ENCODE assay signal across 25 cellular contexts in the genomic region with DNA sequence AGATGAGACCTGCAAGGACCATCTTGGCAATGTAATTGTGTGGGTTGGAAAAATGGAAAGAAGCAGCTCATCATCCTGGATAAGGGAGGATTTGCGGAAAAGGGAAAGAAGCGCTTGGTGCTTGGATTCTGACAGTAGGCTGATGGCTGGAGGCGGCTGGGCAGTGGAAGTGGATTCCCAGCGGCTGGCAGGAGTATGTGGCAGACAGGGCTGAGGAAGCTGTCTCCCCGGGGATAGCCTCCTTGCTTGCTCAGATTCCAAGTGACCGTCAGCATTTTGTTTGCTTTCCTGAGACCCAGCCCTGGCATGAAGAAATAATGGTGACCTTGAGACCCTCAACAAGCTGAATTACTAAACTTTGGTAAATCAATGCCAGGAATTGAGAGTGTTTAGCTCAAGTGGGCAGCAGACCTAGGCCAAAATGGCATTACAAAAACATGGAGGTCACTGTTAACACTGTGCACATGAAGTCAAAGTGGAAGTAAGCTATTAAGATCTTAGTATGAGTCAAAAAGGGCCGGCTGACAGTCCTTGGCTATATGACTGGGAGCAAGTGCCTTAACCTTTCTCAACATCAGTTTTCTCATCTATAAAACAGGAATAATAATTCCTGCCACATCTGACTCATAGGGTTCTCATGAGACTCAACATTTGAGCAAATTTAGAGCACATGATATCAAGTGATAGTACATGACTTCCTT. TPM values are rescaled to one million over a fixed set of nuclear protein-coding genes. Genes with fewer than 3 reads are reported as not detected.
DNase-seq lines count a peak whose midpoint lies in the region; ATAC-seq, FAIRE-seq and TF ChIP-seq lines count a peak whose summit lies in the region.
"Had no signal": no experiment of that assay in that cellular context is flagged by ENCODE, and none has a peak within 500 bp of the region (broad histone marks: within the 10 kb centered on the region; RNA-seq: fewer than 3 reads in every experiment).

No MANE protein-coding gene starts in this region.

- H3K36me3 Mint-ChIP-seq in activated CD4-positive, alpha-beta T cell treated with anti-CD3 and anti-CD28 coated beads for 36 hours (ENCODE audit: low read depth): no peaks in the 10 kb centered on the region
- no peaks in the 10 kb centered on the region for H3K36me3 Mint-ChIP-seq in activated CD4-positive, alpha-beta T cell treated with anti-CD3 and anti-CD28 coated beads, Interleukin-2, amount 10 ng/mL, durations not matched to agents 24 days and 14 days (ENCODE audit: low read depth)
- H3K36me3 Mint-ChIP-seq in endodermal cell (ENCODE audit: low read depth): no peaks in the 10 kb centered on the region
- no peaks in the 10 kb centered on the region for H3K36me3 Mint-ChIP-seq in stimulated activated effector memory CD8-positive, alpha-beta T cell treated with anti-CD3 and anti-CD28 coated beads, Interleukin-12 subunit alpha, Interleukin-12 subunit beta, amount 100 ng/mL, for 72 hours
- H3K36me3 Mint-ChIP-seq: CD8-positive, alpha-beta memory T cell had no signal

- H3K4me3 Mint-ChIP-seq in activated CD4-positive, alpha-beta T cell treated with anti-CD3 and anti-CD28 coated beads for 36 hours: no peak overlapping the region
- no peak overlapping the region for H3K4me3 Mint-ChIP-seq in activated CD4-positive, alpha-beta T cell treated with anti-CD3 and anti-CD28 coated beads, Interleukin-2, amount 10 ng/mL, durations not matched to agents 24 days and 14 days
- H3K4me3 Mint-ChIP-seq in endodermal cell: no peak overlapping the region
- H3K4me3 Mint-ChIP-seq in stimulated activated effector memory CD8-positive, alpha-beta T cell treated with anti-CD3 and anti-CD28 coated beads, Interleukin-12 subunit alpha, Interleukin-12 subunit beta, amount 100 ng/mL, for 72 hours: no peak overlapping the region
- H3K4me3 Mint-ChIP-seq: activated T-cell treated with anti-CD3 and anti-CD28 coated beads, Interleukin-2, amount 50 U/mL, for 24 hours; CD8-positive, alpha-beta memory T cell had no signal

- peaks cover 19% of the 10 kb centered on the region for H3K9me3 ChIP-seq in endodermal cell (ENCODE audit: control insufficient read depth, low read length)
- H3K9me3 ChIP-seq: body of pancreas, left ventricle myocardium inferior had no signal

- no peaks in the 10 kb centered on the region for H3K27me3 ChIP-seq in endodermal cell (ENCODE audit: control insufficient read depth, insufficient read depth, low read length, poor library complexity, severe bottlenecking)
- H3K27me3 ChIP-seq: body of pancreas had no signal

- intact Hi-C loops in activated CD4-positive, alpha-beta T cell treated with anti-CD3 and anti-CD28 coated beads for 36 hours (cut with DNase I, micrococcal nuclease): no loop called here
- intact Hi-C loops in activated CD4-positive, alpha-beta T cell treated with anti-CD3 and anti-CD28 coated beads, Interleukin-2, amount 10 ng/mL, durations not matched to agents 24 days and 14 days (cut with micrococcal nuclease): no loop called here

- peak; percentile 42 for ATAC-seq in activated CD4-positive, alpha-beta T cell treated with anti-CD3 and anti-CD28 coated beads for 36 hours
- peak; percentile 75 for ATAC-seq in HG02870 (IDR thresholded peaks at IDR 0.05; ENCODE audit: unreplicated experiment)
- ATAC-seq in stimulated activated effector memory CD8-positive, alpha-beta T cell treated with anti-CD3 and anti-CD28 coated beads, Interleukin-12 subunit alpha, Interleukin-12 subunit beta, amount 100 ng/mL, for 72 hours: peak; percentile 66
- ATAC-seq: body of pancreas, foreskin keratinocyte had no signal

- TF ChIP-seq POLR2A in GM12892 (IDR thresholded peaks at IDR 0.05; ENCODE audit: low read depth, low read length): no peak

- CTCF ChIA-PET in activated CD4-positive, alpha-beta T cell treated with anti-CD3 and anti-CD28 coated beads for 36 hours (lab: Charles Lee): interaction anchor here (0.7 to 1.6 kb wide), 2 partner anchors 13 to 38 kb away, joined by 3 to 4 read pairs; no protein-coding TSS in a partner anchor

- H3K27ac Mint-ChIP-seq in activated CD4-positive, alpha-beta T cell treated with anti-CD3 and anti-CD28 coated beads for 36 hours: no peak overlapping the region
- H3K27ac Mint-ChIP-seq in activated CD4-positive, alpha-beta T cell treated with anti-CD3 and anti-CD28 coated beads, Interleukin-2, amount 10 ng/mL, durations not matched to agents 24 days and 14 days: no peak overlapping the region
- H3K27ac Mint-ChIP-seq in endodermal cell: peak overlapping the region; percentile 81
- H3K27ac Mint-ChIP-seq in stimulated activated effector memory CD8-positive, alpha-beta T cell treated with anti-CD3 and anti-CD28 coated beads, Interleukin-12 subunit alpha, Interleukin-12 subunit beta, amount 100 ng/mL, for 72 hours: no peak overlapping the region
- H3K27ac Mint-ChIP-seq: activated T-cell treated with anti-CD3 and anti-CD28 coated beads, Interleukin-2, amount 50 U/mL, for 24 hours had no signal

- no peak overlapping the region for H3K27ac ChIP-seq in endodermal cell (ENCODE audit: low read depth, low read length)
- H3K27ac ChIP-seq: body of pancreas, epithelial cell of prostate, foreskin keratinocyte, KMS-11, left ventricle myocardium inferior had no signal

- FAIRE-seq in GM12892 (lab: Jason Lieb, UNC) (no peak), frontal cortex (lab: Jason Lieb, UNC) (no peak)
- FAIRE-seq: G401.6 had no signal

- H3K36me3 ChIP-seq in endodermal cell (ENCODE audit: control insufficient read depth, insufficient read depth, low read length): no peaks in the 10 kb centered on the region
- H3K36me3 ChIP-seq: left ventricle myocardium inferior had no signal

- peaks cover 28% of the 10 kb centered on the region for H3K4me1 ChIP-seq in endodermal cell (ENCODE audit: control insufficient read depth, insufficient read depth, low read length)
- H3K4me1 ChIP-seq: body of pancreas, foreskin keratinocyte, left ventricle myocardium inferior had no signal

- H3K9ac ChIP-seq in endodermal cell (ENCODE audit: extremely low read depth, low read length, poor library complexity, severe bottlenecking): peak overlapping the region; percentile 7
- H3K9ac ChIP-seq: KMS-11 had no signal

- peaks cover 2% of the 10 kb centered on the region for H3K27me3 Mint-ChIP-seq in activated CD4-positive, alpha-beta T cell treated with anti-CD3 and anti-CD28 coated beads for 36 hours
- peaks cover 20% of the 10 kb centered on the region for H3K27me3 Mint-ChIP-seq in activated CD4-positive, alpha-beta T cell treated with anti-CD3 and anti-CD28 coated beads, Interleukin-2, amount 10 ng/mL, durations not matched to agents 24 days and 14 days
- no peaks in the 10 kb centered on the region for H3K27me3 Mint-ChIP-seq in endodermal cell (ENCODE audit: insufficient read depth)
- H3K27me3 Mint-ChIP-seq: activated T-cell treated with anti-CD3 and anti-CD28 coated beads, Interleukin-2, amount 50 U/mL, for 24 hours had no signal

- H3K4me1 Mint-ChIP-seq in activated CD4-positive, alpha-beta T cell treated with anti-CD3 and anti-CD28 coated beads for 36 hours: no peaks in the 10 kb centered on the region
- no peaks in the 10 kb centered on the region for H3K4me1 Mint-ChIP-seq in activated CD4-positive, alpha-beta T cell treated with anti-CD3 and anti-CD28 coated beads, Interleukin-2, amount 10 ng/mL, durations not matched to agents 24 days and 14 days
- peaks cover 43% of the 10 kb centered on the region for H3K4me1 Mint-ChIP-seq in endodermal cell
- H3K4me1 Mint-ChIP-seq in stimulated activated effector memory CD8-positive, alpha-beta T cell treated with anti-CD3 and anti-CD28 coated beads, Interleukin-12 subunit alpha, Interleukin-12 subunit beta, amount 100 ng/mL, for 72 hours: no peaks in the 10 kb centered on the region
- H3K4me1 Mint-ChIP-seq: CD8-positive, alpha-beta memory T cell had no signal

- TF ChIP-seq CTCF in endodermal cell (conservative IDR thresholded peaks at IDR 0.05): no peak

- H3K9me3 Mint-ChIP-seq in activated CD4-positive, alpha-beta T cell treated with anti-CD3 and anti-CD28 coated beads for 36 hours (ENCODE audit: low read depth): no peaks in the 10 kb centered on the region
- no peaks in the 10 kb centered on the region for H3K9me3 Mint-ChIP-seq in activated CD4-positive, alpha-beta T cell treated with anti-CD3 and anti-CD28 coated beads, Interleukin-2, amount 10 ng/mL, durations not matched to agents 24 days and 14 days
- H3K9me3 Mint-ChIP-seq in endodermal cell: peaks cover 13% of the 10 kb centered on the region
- H3K9me3 Mint-ChIP-seq in stimulated activated effector memory CD8-positive, alpha-beta T cell treated with anti-CD3 and anti-CD28 coated beads, Interleukin-12 subunit alpha, Interleukin-12 subunit beta, amount 100 ng/mL, for 72 hours: no peaks in the 10 kb centered on the region
- H3K9me3 Mint-ChIP-seq: activated T-cell treated with anti-CD3 and anti-CD28 coated beads, Interleukin-2, amount 50 U/mL, for 24 hours; CD8-positive, alpha-beta memory T cell had no signal

- POLR2A ChIA-PET in activated CD4-positive, alpha-beta T cell treated with anti-CD3 and anti-CD28 coated beads for 36 hours (lab: Charles Lee): no interaction called here

- DNase-seq in activated CD4-positive, alpha-beta T cell treated with anti-CD3 and anti-CD28 coated beads for 36 hours: no peak
- no peak for DNase-seq in activated CD4-positive, alpha-beta T cell treated with anti-CD3 and anti-CD28 coated beads, Interleukin-2, amount 10 ng/mL, durations not matched to agents 24 days and 14 days
- peak; percentile 76 for DNase-seq in endodermal cell
- no peak for DNase-seq in stimulated activated effector memory CD8-positive, alpha-beta T cell treated with anti-CD3 and anti-CD28 coated beads, Interleukin-12 subunit alpha, Interleukin-12 subunit beta, amount 100 ng/mL, for 72 hours (ENCODE audit: low spot score in 2 of 2)
- no peak for DNase-seq in GM12892 (ENCODE audit: insufficient read length)
- no peak for DNase-seq in frontal cortex (ENCODE audit: low spot score in 2 of 2)
- no peak for DNase-seq in globus pallidus (ENCODE audit: low spot score)
- DNase-seq: 8988T; activated CD8-positive, alpha-beta memory T cell treated with anti-CD3 and anti-CD28 coated beads for 24 hours; activated gamma-delta T cell treated with Interleukin-2 at 50 U/mL for 16 hours; activated T-cell treated with anti-CD3 and anti-CD28 coated beads, Interleukin-2, amount 50 U/mL, for 24 hours; body of pancreas; CD8-positive, alpha-beta memory T cell; cerebellar nuclear complex; DMS153; foreskin keratinocyte; left ventricle myocardium inferior; midbrain; NCI-H187 treated with DMSO at 0.1 percent for 48 hours; NCI-H526 treated with DMSO at 0.1 percent for 48 hours; RPMI8226 had no signal

- peak overlapping the region; percentile 37 for H3K4me3 ChIP-seq in endodermal cell (ENCODE audit: low read length)
- H3K4me3 ChIP-seq: body of pancreas, left ventricle myocardium inferior had no signal

- 61 to 67% methylated on average over 5 to 7 of the region's 7 CpGs for WGBS in endodermal cell (ENCODE audit: insufficient coverage in 1 of 2, insufficient read length in 1 of 2), 2 experiments

RNA-seq across cellular contexts. Expression of gene SLC25A28, which starts 21.3 kb away (rescaled TPM):
- total RNA-seq in activated CD4-positive, alpha-beta T cell treated with anti-CD3 and anti-CD28 coated beads for 36 hours: 10 to 100 TPM; 55.0 to 65.9 TPM
- 55.8 and 61.2 TPM in 2 replicates for total RNA-seq in activated CD4-positive, alpha-beta T cell treated with anti-CD3 and anti-CD28 coated beads, Interleukin-2, amount 10 ng/mL, durations not matched to agents 24 days and 14 days
- total RNA-seq in endodermal cell (10 to 100 TPM; 20.4 to 30.0 TPM), frontal cortex (25.3 TPM)
- 38.9 TPM for polyA plus RNA-seq in endodermal cell (2013, experiment 1 of 2)
- 37.1 TPM for polyA plus RNA-seq in endodermal cell (2013, experiment 2 of 2)
- 38.5 TPM for polyA plus RNA-seq in GM12892 (2012; ENCODE audit: missing spikeins)
